Comparison of ENCODE assay signal across 19 cellular contexts in the genomic region with DNA sequence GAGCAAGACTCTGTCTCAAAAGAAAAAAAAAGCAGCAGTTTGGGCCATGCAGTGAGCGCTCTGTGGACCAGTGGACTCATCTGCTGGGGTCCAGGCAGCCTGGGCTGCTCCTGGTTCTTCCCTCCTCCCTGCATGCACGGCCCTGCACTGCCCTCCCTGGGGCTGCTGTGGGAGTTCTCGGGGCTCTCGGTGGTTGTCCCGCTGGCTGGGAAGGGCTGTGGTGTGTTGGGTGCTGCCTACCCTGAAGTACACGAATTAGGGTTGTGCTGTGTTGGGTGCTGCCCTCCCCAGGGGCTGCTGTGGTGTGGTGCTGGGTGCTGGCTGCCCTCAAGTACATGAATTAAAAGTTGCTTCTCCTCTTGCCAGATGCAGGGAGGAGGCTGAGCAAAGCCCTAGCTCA.
"Had no signal": no experiment of that assay in that cellular context is flagged by ENCODE, and none has a peak within 500 bp of the region (broad histone marks: within the 10 kb centered on the region; RNA-seq: fewer than 3 reads in every experiment).

No MANE protein-coding gene starts in this region.

- H3K9me3 Mint-ChIP-seq: activated naive CD8-positive, alpha-beta T cell treated with anti-CD3 and anti-CD28 coated beads, Interleukin-2, amount 50 U/mL, for 24 hours; naive thymus-derived CD4-positive, alpha-beta T cell; type B pancreatic cell had no signal

- FAIRE-seq: astrocyte, colon had no signal

- H3K4me1 Mint-ChIP-seq: naive thymus-derived CD4-positive, alpha-beta T cell had no signal

- H3K9me3 ChIP-seq: esophagus squamous epithelium, neutrophil, suprapubic skin had no signal

- H3K4me2 ChIP-seq: smooth muscle cell had no signal

- H3K4me1 ChIP-seq: esophagus squamous epithelium, suprapubic skin had no signal

- H3K36me3 Mint-ChIP-seq: naive thymus-derived CD4-positive, alpha-beta T cell; type B pancreatic cell had no signal

- H3K36me3 ChIP-seq: cardiac muscle cell, esophagus squamous epithelium, neutrophil, suprapubic skin had no signal

- ATAC-seq: activated CD8-positive, alpha-beta T cell treated with anti-CD3 and anti-CD28 coated beads, Interleukin-2, amount 10 ng/mL, durations not matched to agents 7 days and 5 days; activated naive CD8-positive, alpha-beta T cell treated with anti-CD3 and anti-CD28 coated beads, Interleukin-2, amount 50 U/mL, for 24 hours; left cardiac atrium; naive thymus-derived CD4-positive, alpha-beta T cell; right cardiac atrium had no signal

- H3K4me3 Mint-ChIP-seq: activated CD8-positive, alpha-beta T cell treated with anti-CD3 and anti-CD28 coated beads, Interleukin-2, amount 10 ng/mL, durations not matched to agents 7 days and 5 days; activated naive CD8-positive, alpha-beta T cell treated with anti-CD3 and anti-CD28 coated beads, Interleukin-2, amount 50 U/mL, for 24 hours; naive thymus-derived CD4-positive, alpha-beta T cell; type B pancreatic cell had no signal

- H3K27ac ChIP-seq: cardiac muscle cell, esophagus squamous epithelium, neutrophil, suprapubic skin had no signal

- H3K4me3 ChIP-seq: cardiac muscle cell, esophagus squamous epithelium, lung, smooth muscle cell, suprapubic skin had no signal

- DNase-seq: activated CD4-positive, alpha-beta T cell treated with anti-CD3 and anti-CD28 coated beads for 48 hours; activated CD8-positive, alpha-beta memory T cell treated with anti-CD3 and anti-CD28 coated beads, Interleukin-2, amount 50 U/mL, for 48 hours; activated CD8-positive, alpha-beta T cell treated with anti-CD3 and anti-CD28 coated beads, Interleukin-2, amount 10 ng/mL, durations not matched to agents 7 days and 5 days; activated naive CD4-positive, alpha-beta T cell; activated naive CD8-positive, alpha-beta T cell treated with anti-CD3 and anti-CD28 coated beads, Interleukin-2, amount 50 U/mL, for 24 hours; esophagus squamous epithelium; foreskin fibroblast; left cardiac atrium; naive thymus-derived CD4-positive, alpha-beta T cell; stimulated activated naive CD4-positive, alpha-beta T cell had no signal

- H3K27ac Mint-ChIP-seq: activated CD8-positive, alpha-beta T cell treated with anti-CD3 and anti-CD28 coated beads, Interleukin-2, amount 10 ng/mL, durations not matched to agents 7 days and 5 days; activated naive CD8-positive, alpha-beta T cell treated with anti-CD3 and anti-CD28 coated beads, Interleukin-2, amount 50 U/mL, for 24 hours; naive thymus-derived CD4-positive, alpha-beta T cell; type B pancreatic cell had no signal
